ENCODE assay signal across 1 cellular context in the genomic region with DNA sequence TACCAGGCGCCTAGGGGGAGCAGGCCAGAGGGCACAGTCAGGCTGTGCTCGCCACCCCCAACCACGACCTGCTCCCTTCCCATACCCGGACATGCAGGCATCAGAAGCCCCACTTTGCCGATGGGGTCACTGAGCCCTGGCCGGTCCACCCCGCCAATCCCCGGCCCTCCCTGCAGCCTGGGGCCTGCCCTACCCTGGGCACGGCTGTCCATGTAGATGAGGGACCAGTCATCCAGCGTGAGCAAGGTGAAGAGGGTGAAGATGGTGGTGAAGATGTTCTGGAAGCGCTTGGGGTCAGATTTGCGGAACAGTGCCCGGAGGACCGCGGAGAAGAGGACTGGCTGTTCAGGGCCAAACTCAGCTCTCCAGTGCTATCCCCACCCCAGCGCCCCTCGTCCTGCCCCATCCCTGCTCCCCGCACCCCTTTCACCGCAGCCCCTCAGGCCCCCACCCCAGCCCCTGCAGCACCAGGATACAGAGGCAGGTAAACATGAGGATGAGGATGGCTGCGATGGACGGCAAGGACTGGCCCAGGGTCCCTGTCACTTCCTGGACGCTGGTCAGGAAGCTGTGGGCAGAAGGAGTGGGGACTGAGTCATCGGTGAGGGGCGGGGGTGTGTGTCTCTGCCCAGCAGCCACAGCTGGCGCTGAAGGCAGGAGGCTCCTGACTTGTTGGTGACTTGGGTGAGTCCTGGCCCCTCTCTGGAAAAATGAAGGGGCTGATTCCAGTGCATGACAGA.
TF ChIP-seq lines count a peak whose summit lies in the region.

No MANE protein-coding gene starts in this region.

TF ChIP-seq in GM12878, 131 proteins besides CTCF, POLR2A, EP300 and RAD21:
- no peak for TF ChIP-seq KDM1A (IDR thresholded peaks at IDR 0.05; ENCODE audit: borderline replicate concordance)
- TF ChIP-seq, protein P1, sequence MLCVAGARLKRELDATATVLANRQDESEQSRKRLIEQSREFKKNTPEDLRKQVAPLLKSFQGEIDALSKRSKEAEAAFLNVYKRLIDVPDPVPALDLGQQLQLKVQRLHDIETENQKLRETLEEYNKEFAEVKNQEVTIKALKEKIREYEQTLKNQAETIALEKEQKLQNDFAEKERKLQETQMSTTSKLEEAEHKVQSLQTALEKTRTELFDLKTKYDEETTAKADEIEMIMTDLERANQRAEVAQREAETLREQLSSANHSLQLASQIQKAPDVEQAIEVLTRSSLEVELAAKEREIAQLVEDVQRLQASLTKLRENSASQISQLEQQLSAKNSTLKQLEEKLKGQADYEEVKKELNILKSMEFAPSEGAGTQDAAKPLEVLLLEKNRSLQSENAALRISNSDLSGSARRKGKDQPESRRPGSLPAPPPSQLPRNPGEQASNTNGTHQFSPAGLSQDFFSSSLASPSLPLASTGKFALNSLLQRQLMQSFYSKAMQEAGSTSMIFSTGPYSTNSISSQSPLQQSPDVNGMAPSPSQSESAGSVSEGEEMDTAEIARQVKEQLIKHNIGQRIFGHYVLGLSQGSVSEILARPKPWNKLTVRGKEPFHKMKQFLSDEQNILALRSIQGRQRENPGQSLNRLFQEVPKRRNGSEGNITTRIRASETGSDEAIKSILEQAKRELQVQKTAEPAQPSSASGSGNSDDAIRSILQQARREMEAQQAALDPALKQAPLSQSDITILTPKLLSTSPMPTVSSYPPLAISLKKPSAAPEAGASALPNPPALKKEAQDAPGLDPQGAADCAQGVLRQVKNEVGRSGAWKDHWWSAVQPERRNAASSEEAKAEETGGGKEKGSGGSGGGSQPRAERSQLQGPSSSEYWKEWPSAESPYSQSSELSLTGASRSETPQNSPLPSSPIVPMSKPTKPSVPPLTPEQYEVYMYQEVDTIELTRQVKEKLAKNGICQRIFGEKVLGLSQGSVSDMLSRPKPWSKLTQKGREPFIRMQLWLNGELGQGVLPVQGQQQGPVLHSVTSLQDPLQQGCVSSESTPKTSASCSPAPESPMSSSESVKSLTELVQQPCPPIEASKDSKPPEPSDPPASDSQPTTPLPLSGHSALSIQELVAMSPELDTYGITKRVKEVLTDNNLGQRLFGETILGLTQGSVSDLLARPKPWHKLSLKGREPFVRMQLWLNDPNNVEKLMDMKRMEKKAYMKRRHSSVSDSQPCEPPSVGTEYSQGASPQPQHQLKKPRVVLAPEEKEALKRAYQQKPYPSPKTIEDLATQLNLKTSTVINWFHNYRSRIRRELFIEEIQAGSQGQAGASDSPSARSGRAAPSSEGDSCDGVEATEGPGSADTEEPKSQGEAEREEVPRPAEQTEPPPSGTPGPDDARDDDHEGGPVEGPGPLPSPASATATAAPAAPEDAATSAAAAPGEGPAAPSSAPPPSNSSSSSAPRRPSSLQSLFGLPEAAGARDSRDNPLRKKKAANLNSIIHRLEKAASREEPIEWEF (IDR thresholded peaks at IDR 0.05; ENCODE audit: insufficient replicate concordance, low read depth, low read length): no peak
- TF ChIP-seq BHLHE40 (IDR thresholded peaks at IDR 0.05; ENCODE audit: borderline replicate concordance in 1 of 2, low read depth in 2 of 2, low read length in 1 of 2): no peak
- no peak for TF ChIP-seq TBL1XR1 (IDR thresholded peaks at IDR 0.05; ENCODE audit: low read depth, low read length)
- TF ChIP-seq, protein P2, sequence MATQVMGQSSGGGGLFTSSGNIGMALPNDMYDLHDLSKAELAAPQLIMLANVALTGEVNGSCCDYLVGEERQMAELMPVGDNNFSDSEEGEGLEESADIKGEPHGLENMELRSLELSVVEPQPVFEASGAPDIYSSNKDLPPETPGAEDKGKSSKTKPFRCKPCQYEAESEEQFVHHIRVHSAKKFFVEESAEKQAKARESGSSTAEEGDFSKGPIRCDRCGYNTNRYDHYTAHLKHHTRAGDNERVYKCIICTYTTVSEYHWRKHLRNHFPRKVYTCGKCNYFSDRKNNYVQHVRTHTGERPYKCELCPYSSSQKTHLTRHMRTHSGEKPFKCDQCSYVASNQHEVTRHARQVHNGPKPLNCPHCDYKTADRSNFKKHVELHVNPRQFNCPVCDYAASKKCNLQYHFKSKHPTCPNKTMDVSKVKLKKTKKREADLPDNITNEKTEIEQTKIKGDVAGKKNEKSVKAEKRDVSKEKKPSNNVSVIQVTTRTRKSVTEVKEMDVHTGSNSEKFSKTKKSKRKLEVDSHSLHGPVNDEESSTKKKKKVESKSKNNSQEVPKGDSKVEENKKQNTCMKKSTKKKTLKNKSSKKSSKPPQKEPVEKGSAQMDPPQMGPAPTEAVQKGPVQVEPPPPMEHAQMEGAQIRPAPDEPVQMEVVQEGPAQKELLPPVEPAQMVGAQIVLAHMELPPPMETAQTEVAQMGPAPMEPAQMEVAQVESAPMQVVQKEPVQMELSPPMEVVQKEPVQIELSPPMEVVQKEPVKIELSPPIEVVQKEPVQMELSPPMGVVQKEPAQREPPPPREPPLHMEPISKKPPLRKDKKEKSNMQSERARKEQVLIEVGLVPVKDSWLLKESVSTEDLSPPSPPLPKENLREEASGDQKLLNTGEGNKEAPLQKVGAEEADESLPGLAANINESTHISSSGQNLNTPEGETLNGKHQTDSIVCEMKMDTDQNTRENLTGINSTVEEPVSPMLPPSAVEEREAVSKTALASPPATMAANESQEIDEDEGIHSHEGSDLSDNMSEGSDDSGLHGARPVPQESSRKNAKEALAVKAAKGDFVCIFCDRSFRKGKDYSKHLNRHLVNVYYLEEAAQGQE (IDR thresholded peaks at IDR 0.05; ENCODE audit: low read depth, low read length): no peak
- no peak for TF ChIP-seq MYB (IDR thresholded peaks at IDR 0.05; ENCODE audit: borderline replicate concordance, low read depth, low read length)
- TF ChIP-seq MEF2A (IDR thresholded peaks at IDR 0.05; ENCODE audit: insufficient read depth, low read depth, low read length): no peak
- TF ChIP-seq, protein P3, sequence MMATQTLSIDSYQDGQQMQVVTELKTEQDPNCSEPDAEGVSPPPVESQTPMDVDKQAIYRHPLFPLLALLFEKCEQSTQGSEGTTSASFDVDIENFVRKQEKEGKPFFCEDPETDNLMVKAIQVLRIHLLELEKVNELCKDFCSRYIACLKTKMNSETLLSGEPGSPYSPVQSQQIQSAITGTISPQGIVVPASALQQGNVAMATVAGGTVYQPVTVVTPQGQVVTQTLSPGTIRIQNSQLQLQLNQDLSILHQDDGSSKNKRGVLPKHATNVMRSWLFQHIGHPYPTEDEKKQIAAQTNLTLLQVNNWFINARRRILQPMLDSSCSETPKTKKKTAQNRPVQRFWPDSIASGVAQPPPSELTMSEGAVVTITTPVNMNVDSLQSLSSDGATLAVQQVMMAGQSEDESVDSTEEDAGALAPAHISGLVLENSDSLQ (IDR thresholded peaks at IDR 0.05): no peak
- TF ChIP-seq ETV6 (conservative IDR thresholded peaks at IDR 0.05 in 1 of 2, IDR thresholded peaks at IDR 0.05 in 1 of 2; ENCODE audit: borderline replicate concordance in 1 of 2, low read depth in 1 of 2): no peak
- no peak for TF ChIP-seq MYC (IDR thresholded peaks at IDR 0.05; ENCODE audit: insufficient read depth, insufficient read length, insufficient replicate concordance, low read length, severe bottlenecking)
- TF ChIP-seq TCF3 (IDR thresholded peaks at IDR 0.05; ENCODE audit: borderline replicate concordance, insufficient read depth, low read depth, low read length): no peak
- TF ChIP-seq RCOR1 (conservative IDR thresholded peaks at IDR 0.05; ENCODE audit: low read depth, low read length): no peak
- no peak for TF ChIP-seq ASH2L (IDR thresholded peaks at IDR 0.05; ENCODE audit: borderline replicate concordance, low read depth)
- TF ChIP-seq NR2C2 (IDR thresholded peaks at IDR 0.05; ENCODE audit: borderline replicate concordance, control insufficient read depth, insufficient read length, low read depth): no peak
- TF ChIP-seq FOS (IDR thresholded peaks at IDR 0.05; ENCODE audit: borderline replicate concordance, extremely low read depth, insufficient read length): no peak
- TF ChIP-seq HDAC2 (IDR thresholded peaks at IDR 0.05): no peak
- TF ChIP-seq HDAC6 (IDR thresholded peaks at IDR 0.05; ENCODE audit: unreplicated experiment): no peak
